In genomic region chr1:213375002-213375401, GRCh38 we compare ENCODE assay signal across 13 cellular contexts.
"Had no signal": no experiment of that assay in that cellular context is flagged by ENCODE, and none has a peak within 500 bp of the region (broad histone marks: within the 10 kb centered on the region; RNA-seq: fewer than 3 reads in every experiment).

No MANE protein-coding gene starts in this region.

- FAIRE-seq: astrocyte, bronchial epithelial cell had no signal

- H3K79me2 ChIP-seq: hepatocyte had no signal

- H2AFZ ChIP-seq: hepatocyte had no signal

- H3K4me1 ChIP-seq: esophagus muscularis mucosa, foreskin keratinocyte, gastroesophageal sphincter, heart right ventricle had no signal

- H3K9me3 ChIP-seq: esophagus muscularis mucosa, gastroesophageal sphincter had no signal

- H3K4me2 ChIP-seq: hepatocyte had no signal

- H3K27ac ChIP-seq: brain microvascular endothelial cell, coronary artery, dorsolateral prefrontal cortex, esophagus muscularis mucosa, foreskin keratinocyte, gastroesophageal sphincter, heart right ventricle, hepatocyte had no signal

- H3K36me3 ChIP-seq: brain microvascular endothelial cell, esophagus muscularis mucosa, gastroesophageal sphincter, heart right ventricle had no signal

- H3K27me3 ChIP-seq: brain microvascular endothelial cell, dorsolateral prefrontal cortex, esophagus muscularis mucosa, foreskin keratinocyte, gastroesophageal sphincter, hepatocyte had no signal

- ATAC-seq: gastroesophageal sphincter, T-helper 17 cell had no signal

- DNase-seq: activated gamma-delta T cell; effector memory CD4-positive, alpha-beta T cell had no signal

- H3K4me3 ChIP-seq: coronary artery, dorsolateral prefrontal cortex, esophagus muscularis mucosa, gastroesophageal sphincter, heart right ventricle, hepatocyte had no signal
